8 cellular contexts compared by ENCODE assay signal in genomic region chr2:61793389-61793836, GRCh38.
DNase-seq lines count a peak whose midpoint lies in the region; ATAC-seq and TF ChIP-seq lines count a peak whose summit lies in the region.

No MANE protein-coding gene starts in this region.

- peak; percentile 77 for DNase-seq in GM03348 (ENCODE audit: low spot score)
- DNase-seq in NCI-H69 (lab: John Stamatoyannopoulos, UW) = peak; percentile 44
- peak; percentile 87 for DNase-seq in activated CD8-positive, alpha-beta memory T cell treated with anti-CD3 and anti-CD28 coated beads, Interleukin-2, amount 10 ng/mL, durations not matched to agents 7 days and 5 days
- peak; percentile 62 for DNase-seq in endothelial cell (ENCODE audit: low spot score)
- peak; percentile 75 for DNase-seq in mucosa of gallbladder (ENCODE audit: low spot score)
- DNase-seq in stimulated activated CD8-positive, alpha-beta memory T cell treated with anti-CD3 and anti-CD28 coated beads, Interleukin-7, amount 100 ng/mL, for 48 hours (ENCODE audit: extremely low read depth in 1 of 2, low read depth in 1 of 2) = peak; percentile 8 to 47

- H3K27ac Mint-ChIP-seq in activated CD8-positive, alpha-beta memory T cell treated with anti-CD3 and anti-CD28 coated beads, Interleukin-2, amount 10 ng/mL, durations not matched to agents 7 days and 5 days = no peak overlapping the region
- no peak overlapping the region for H3K27ac Mint-ChIP-seq in endothelial cell (ENCODE audit: unreplicated experiment)

- no peaks in the 10 kb centered on the region for H3K9me3 Mint-ChIP-seq in activated CD8-positive, alpha-beta memory T cell treated with anti-CD3 and anti-CD28 coated beads, Interleukin-2, amount 10 ng/mL, durations not matched to agents 7 days and 5 days (ENCODE audit: low read depth)
- H3K9me3 Mint-ChIP-seq in endothelial cell (ENCODE audit: unreplicated experiment) = no peaks in the 10 kb centered on the region

- no peaks in the 10 kb centered on the region for H3K36me3 Mint-ChIP-seq in activated CD8-positive, alpha-beta memory T cell treated with anti-CD3 and anti-CD28 coated beads, Interleukin-2, amount 10 ng/mL, durations not matched to agents 7 days and 5 days
- H3K36me3 Mint-ChIP-seq in endothelial cell (ENCODE audit: low read depth, unreplicated experiment) = no peaks in the 10 kb centered on the region

- peak; percentile 68 for TF ChIP-seq CTCF in endothelial cell (IDR thresholded peaks at IDR 0.05; ENCODE audit: unreplicated experiment)

- H3K4me1 Mint-ChIP-seq in activated CD8-positive, alpha-beta memory T cell treated with anti-CD3 and anti-CD28 coated beads, Interleukin-2, amount 10 ng/mL, durations not matched to agents 7 days and 5 days = peaks cover 8% of the 10 kb centered on the region
- peaks cover 10% of the 10 kb centered on the region for H3K4me1 Mint-ChIP-seq in endothelial cell (ENCODE audit: unreplicated experiment)

- ATAC-seq in HG02852 (IDR thresholded peaks at IDR 0.05; ENCODE audit: unreplicated experiment) (peak; percentile 94), GM21528 (IDR thresholded peaks at IDR 0.05; ENCODE audit: low FRiP score, unreplicated experiment) (no peak)
- peak; percentile 99 for ATAC-seq in activated CD8-positive, alpha-beta memory T cell treated with anti-CD3 and anti-CD28 coated beads, Interleukin-2, amount 10 ng/mL, durations not matched to agents 7 days and 5 days

- CTCF ChIA-PET in activated CD8-positive, alpha-beta memory T cell treated with anti-CD3 and anti-CD28 coated beads, Interleukin-2, amount 10 ng/mL, durations not matched to agents 7 days and 5 days (lab: Charles Lee) = interaction anchor here (1.0 kb wide), 1 partner anchor 18 kb away, joined by 3 read pairs; no protein-coding TSS in a partner anchor

- H3K27me3 Mint-ChIP-seq in activated CD8-positive, alpha-beta memory T cell treated with anti-CD3 and anti-CD28 coated beads, Interleukin-2, amount 10 ng/mL, durations not matched to agents 7 days and 5 days = peaks cover 5% of the 10 kb centered on the region
- peaks cover 2% of the 10 kb centered on the region for H3K27me3 Mint-ChIP-seq in endothelial cell (ENCODE audit: unreplicated experiment)

- H3K4me3 Mint-ChIP-seq in activated CD8-positive, alpha-beta memory T cell treated with anti-CD3 and anti-CD28 coated beads, Interleukin-2, amount 10 ng/mL, durations not matched to agents 7 days and 5 days = peak overlapping the region; percentile 70
- H3K4me3 Mint-ChIP-seq in endothelial cell (ENCODE audit: unreplicated experiment) = peak overlapping the region; percentile 29

Comparison
In these comparisons a context has a peak if more than half of its experiments do, and no peak if none do; other contexts are left out.
1. DNase-seq: peak in every context shown above with its lines; median percentile 87 in activated CD8-positive, alpha-beta memory T cell treated with anti-CD3 and anti-CD28 coated beads, Interleukin-2, amount 10 ng/mL, durations not matched to agents 7 days and 5 days; 77 in GM03348; 75 in mucosa of gallbladder; 62 in endothelial cell; 44 in NCI-H69; 28 in stimulated activated CD8-positive, alpha-beta memory T cell treated with anti-CD3 and anti-CD28 coated beads, Interleukin-7, amount 100 ng/mL, for 48 hours.